8 cellular contexts compared by ENCODE assay signal in the genomic region with DNA sequence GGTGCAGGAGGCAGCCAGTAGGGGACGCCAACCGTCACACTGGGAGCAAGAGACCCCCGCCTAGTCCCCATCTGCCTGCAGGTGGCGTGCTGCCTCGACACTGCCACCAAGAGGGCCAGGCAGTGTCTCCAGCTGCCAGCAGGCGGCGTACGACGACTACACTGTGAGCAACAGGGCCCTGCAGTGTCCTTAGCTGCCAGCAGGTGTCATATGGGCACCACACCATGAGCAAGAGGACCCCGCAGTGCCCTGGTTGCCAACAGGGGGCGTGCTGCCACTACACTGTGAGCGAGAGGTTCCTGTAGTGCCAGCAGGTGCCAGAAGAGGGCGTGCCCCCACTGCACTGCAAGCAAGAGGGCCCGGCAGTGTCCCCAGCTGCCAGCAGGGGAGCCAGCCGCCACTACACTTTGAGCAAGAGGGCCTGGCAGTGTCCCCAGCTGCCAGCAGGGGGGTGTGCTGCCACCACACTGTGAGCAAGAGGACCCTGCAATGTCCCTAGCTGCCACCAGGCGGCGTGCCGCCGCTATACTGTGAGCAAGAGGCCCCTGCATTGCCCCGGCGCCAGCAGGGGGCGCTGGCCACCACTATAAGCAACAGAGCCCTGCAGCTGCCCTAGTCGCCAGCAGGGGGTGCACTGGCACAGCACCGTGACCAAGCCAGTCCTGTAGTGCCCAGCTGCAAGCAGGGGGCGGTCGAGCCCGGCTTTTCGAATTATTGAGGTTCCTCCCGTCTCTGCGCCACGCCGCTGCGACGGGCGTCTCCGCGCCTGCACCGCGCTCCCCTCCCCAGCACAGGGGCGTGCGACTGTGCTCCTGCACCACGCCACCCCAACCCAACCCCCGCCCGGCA. TPM values are rescaled to one million over a fixed set of nuclear protein-coding genes. Genes with fewer than 3 reads are reported as not detected.
DNase-seq lines count a peak whose midpoint lies in the region; ATAC-seq and TF ChIP-seq lines count a peak whose summit lies in the region.
"Not testable (repeated sequence)": the region's sequence is repeated elsewhere in the genome, so short reads cannot be mapped to it uniquely, and the experiment has no call there.

No MANE protein-coding gene starts in this region.

- H3K27ac ChIP-seq in effector memory CD4-positive, alpha-beta T cell (ENCODE audit: insufficient read depth, low read length, poor library complexity, severe bottlenecking), result not testable (repeated sequence)

- not testable (repeated sequence) for H3K36me3 ChIP-seq in effector memory CD4-positive, alpha-beta T cell (ENCODE audit: control insufficient read depth, insufficient read depth, low read length); mucosa of descending colon (ENCODE audit: low read depth)

- peak; percentile 65 for TF ChIP-seq CTCF in mucosa of descending colon (IDR thresholded peaks at IDR 0.05)

- H3K27me3 ChIP-seq in effector memory CD4-positive, alpha-beta T cell (replicated peaks; ENCODE audit: control insufficient read depth, insufficient read depth, low read length, poor library complexity, severe bottlenecking), result not testable (repeated sequence)

- ATAC-seq in GM21390 (IDR thresholded peaks at IDR 0.05; ENCODE audit: unreplicated experiment), result peak; percentile 93
- ATAC-seq in HG03521 (IDR thresholded peaks at IDR 0.05; ENCODE audit: unreplicated experiment), result peak; percentile 85
- ATAC-seq in mucosa of descending colon, result peak; percentile 93

- intact Hi-C loops in mucosa of descending colon (cut with DNase I, micrococcal nuclease), result not testable (repeated sequence)

- H3K4me3 ChIP-seq in effector memory CD4-positive, alpha-beta T cell (ENCODE audit: insufficient read depth, low read depth, low read length, poor library complexity, severe bottlenecking); mucosa of descending colon: not testable (repeated sequence)

- not testable (repeated sequence) for H3K9me3 ChIP-seq in effector memory CD4-positive, alpha-beta T cell (ENCODE audit: control insufficient read depth, low read length); mucosa of descending colon

- DNase-seq in DMS114 treated with DMSO at 0.1 percent for 48 hours (lab: John Stamatoyannopoulos, UW; ENCODE audit: unreplicated experiment), result peak; percentile 45
- peak; percentile 2 for DNase-seq in NOMO-1 treated with dmso at 0.1 percent for 144 hours (lab: John Stamatoyannopoulos, UW; ENCODE audit: unreplicated experiment)
- DNase-seq in activated CD8-positive, alpha-beta memory T cell treated with anti-CD3 and anti-CD28 coated beads for 4 hours (ENCODE audit: low read depth in 2 of 2), result peak; percentile 36
- DNase-seq in effector memory CD4-positive, alpha-beta T cell, result peak; percentile 64 to 73 (median 71)
- DNase-seq in mucosa of descending colon, result peak; percentile 67 to 83 (median 72)
- peak; percentile 8 to 18 for DNase-seq in stimulated activated CD8-positive, alpha-beta memory T cell treated with anti-CD3 and anti-CD28 coated beads, Interleukin-4, amount 100 ng/mL, for 1 hour (ENCODE audit: low read depth in 2 of 2, low spot score in 1 of 2)

- not testable (repeated sequence) for H3K4me1 ChIP-seq in effector memory CD4-positive, alpha-beta T cell (ENCODE audit: control insufficient read depth, insufficient read depth, low read length, poor library complexity, severe bottlenecking); mucosa of descending colon (ENCODE audit: low read depth)

RNA-seq across cellular contexts. Expression of gene PCMTD2, which starts 30.3 kb away (rescaled TPM):
- total RNA-seq in mucosa of descending colon, result 10 to 100 TPM; 31.1 to 47.4 (median 34.9) TPM

Comparison
In these comparisons a context has a peak if more than half of its experiments do, and no peak if none do; other contexts are left out.
1. DNase-seq: peak in every context shown above with its lines; median percentile 72 in mucosa of descending colon; 71 in effector memory CD4-positive, alpha-beta T cell; 45 in DMS114 treated with DMSO at 0.1 percent for 48 hours; 36 in activated CD8-positive, alpha-beta memory T cell treated with anti-CD3 and anti-CD28 coated beads for 4 hours; 13 in stimulated activated CD8-positive, alpha-beta memory T cell treated with anti-CD3 and anti-CD28 coated beads, Interleukin-4, amount 100 ng/mL, for 1 hour; 2 in NOMO-1 treated with dmso at 0.1 percent for 144 hours.